ENCODE assay signal across 26 cellular contexts in the genomic region with DNA sequence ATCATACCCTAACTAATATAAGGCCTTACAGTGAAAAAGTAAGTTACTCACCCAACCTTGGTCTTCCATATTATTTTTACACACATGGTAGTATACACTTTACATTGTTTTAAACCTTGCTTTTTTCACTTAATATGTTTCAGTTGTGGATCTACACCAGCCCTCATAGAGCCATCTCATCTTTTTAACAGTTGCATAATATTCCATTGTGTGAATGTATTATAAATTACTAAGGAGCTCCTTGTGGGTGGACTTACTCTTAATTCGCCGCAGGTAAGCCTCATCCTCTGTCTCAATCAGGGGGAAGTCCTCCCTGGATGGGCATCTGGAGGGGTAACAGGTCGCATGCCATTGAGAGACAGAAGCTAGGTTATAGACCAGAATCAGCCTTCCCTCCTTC. TPM values are rescaled to one million over a fixed set of nuclear protein-coding genes. Genes with fewer than 3 reads are reported as not detected.
A peak's percentile ranks its signal among the peaks of the same experiment; 100 is the strongest.
DNase-seq lines count a peak whose midpoint lies in the region; ATAC-seq, FAIRE-seq and TF ChIP-seq lines count a peak whose summit lies in the region.
"Had no signal": no experiment of that assay in that cellular context is flagged by ENCODE, and none has a peak within 500 bp of the region (broad histone marks: within the 10 kb centered on the region; RNA-seq: fewer than 3 reads in every experiment).

No MANE protein-coding gene starts in this region.

- peak overlapping the region; percentile 64 for H3K27ac Mint-ChIP-seq in activated T-cell treated with anti-CD3 and anti-CD28 coated beads, Interleukin-2, amount 50 U/mL, for 72 hours
- H3K27ac Mint-ChIP-seq in CD14-positive monocyte (peak overlapping the region; percentile 76 to 88 (median 81)), osteocyte (ENCODE audit: unreplicated experiment) (peak overlapping the region; percentile 23)
- H3K27ac Mint-ChIP-seq: CD8-positive, alpha-beta T cell; GM23338 had no signal

- no TSS peak for BruUV-seq in K562 (replicated peaks; lab: Mats Ljungman, UMichigan)

- 95% methylated on average over 3 of the region's 3 CpGs for WGBS in K562 (ENCODE audit: insufficient coverage, low coverage, missing lambda C conversion rate)

- H3K36me3 ChIP-seq in K562 (ENCODE audit: control insufficient read depth, insufficient read depth, low read length) = peaks cover 92% of the 10 kb centered on the region

- no peak overlapping the region for H3K4me3 ChIP-seq in K562
- H3K4me3 ChIP-seq: GM23338, PC-9 had no signal

- TF ChIP-seq POLR2A in K562 (conservative IDR thresholded peaks at IDR 0.05) = no peak

- 0 out of 2 replicates have a peak, but pooled peaks cover under 1% of the 10 kb centered on the region for H4K20me1 ChIP-seq in K562 (replicated peaks; ENCODE audit: control insufficient read depth, insufficient read depth, low read length)

- POLR2A ChIA-PET in K562 (lab: Yijun Ruan, JAX) = interaction anchor here (0.6 to 1.9 kb wide), 8 partner anchors 9 to 95 kb away, joined by 3 to 10 read pairs (median 5); no protein-coding TSS in a partner anchor

- H3K9ac ChIP-seq in K562 (ENCODE audit: insufficient read depth in 1 of 2, low read depth in 2 of 2, low read length in 2 of 2) = no peak overlapping the region

- H3K27me3 Mint-ChIP-seq in activated T-cell treated with anti-CD3 and anti-CD28 coated beads, Interleukin-2, amount 50 U/mL, for 72 hours (ENCODE audit: low read depth) = no peaks in the 10 kb centered on the region
- H3K27me3 Mint-ChIP-seq in CD14-positive monocyte (ENCODE audit: low read depth in 3 of 3) (peaks cover 0 to 1% (median 0%) of the 10 kb centered on the region in 3 donors), osteocyte (ENCODE audit: unreplicated experiment) (no peaks in the 10 kb centered on the region)

- peaks cover 10 to 31% of the 10 kb centered on the region in 2 donors for H3K36me3 Mint-ChIP-seq in activated T-cell treated with anti-CD3 and anti-CD28 coated beads, Interleukin-2, amount 50 U/mL, for 72 hours (ENCODE audit: insufficient read depth in 2 of 2)
- peaks cover 82 to 96% of the 10 kb centered on the region in 2 donors for H3K36me3 Mint-ChIP-seq in CD14-positive monocyte
- peaks cover 55% of the 10 kb centered on the region for H3K36me3 Mint-ChIP-seq in osteocyte (ENCODE audit: unreplicated experiment)

- TF ChIP-seq RAD21 in K562 (CRISPR knock-in tag; conservative IDR thresholded peaks at IDR 0.05 in 1 of 2, IDR thresholded peaks at IDR 0.05 in 1 of 2) = no peak

- FAIRE-seq in K562 (lab: Jason Lieb, UNC) = no peak
- no peak for FAIRE-seq in frontal cortex (lab: Jason Lieb, UNC)
- FAIRE-seq: GM12891, GM19239 had no signal

- CTCF ChIA-PET in K562 (lab: Yijun Ruan, JAX; ENCODE audit: low intra/inter-chr PET ratio) = interaction anchor here (0.6 kb wide), 1 partner anchor 106 kb away, joined by 6 read pairs; a partner anchor contains a TSS

- H3K9me3 ChIP-seq in K562 (replicated peaks; ENCODE audit: control insufficient read depth, insufficient read depth, low read depth, low read length) = no peaks in the 10 kb centered on the region
- H3K9me3 ChIP-seq: BE2C had no signal

- H3K9me1 ChIP-seq in K562 (ENCODE audit: control insufficient read depth, insufficient read depth, low read length) = peaks cover 4% of the 10 kb centered on the region

- H3K27me3 ChIP-seq in K562 (ENCODE audit: control insufficient read depth in 2 of 2, insufficient read depth in 2 of 2, low read length in 2 of 2) = no peaks in the 10 kb centered on the region
- H3K27me3 ChIP-seq: BE2C had no signal

- intact Hi-C loops in CD14-positive monocyte (cut with micrococcal nuclease) (no loop called here), K562 (cut with micrococcal nuclease) (no loop called here)

- in situ Hi-C loops in K562 (cut with MboI) = no loop called here

- no peaks in the 10 kb centered on the region for H3K9me3 Mint-ChIP-seq in activated T-cell treated with anti-CD3 and anti-CD28 coated beads, Interleukin-2, amount 50 U/mL, for 72 hours
- H3K9me3 Mint-ChIP-seq in CD14-positive monocyte = peaks cover 0 to 7% (median 0%) of the 10 kb centered on the region in 7 donors
- no peaks in the 10 kb centered on the region for H3K9me3 Mint-ChIP-seq in osteocyte (ENCODE audit: unreplicated experiment)
- H3K9me3 Mint-ChIP-seq: CD8-positive, alpha-beta T cell; GM23338 had no signal

- H3K27ac ChIP-seq in K562 (ENCODE audit: extremely low read depth, low read depth, low read length) = no peak overlapping the region
- H3K27ac ChIP-seq: PC-9, RWPE1 had no signal

- no peak for ATAC-seq in activated T-cell treated with anti-CD3 and anti-CD28 coated beads, Interleukin-2, amount 50 U/mL, for 72 hours (replicated peaks in 1 of 2)
- ATAC-seq in K562 (no peak), HG03045 (IDR thresholded peaks at IDR 0.05; ENCODE audit: unreplicated experiment) (no peak)
- ATAC-seq: CD8-positive, alpha-beta T cell; GM23338 had no signal

- H3K79me2 ChIP-seq in K562 (ENCODE audit: control insufficient read depth, insufficient read depth, low read length) = no peaks in the 10 kb centered on the region

- no peak for TF ChIP-seq EP300 in K562 (IDR thresholded peaks at IDR 0.05; ENCODE audit: low read length)

- H3K4me3 Mint-ChIP-seq in activated T-cell treated with anti-CD3 and anti-CD28 coated beads, Interleukin-2, amount 50 U/mL, for 72 hours = no peak overlapping the region
- H3K4me3 Mint-ChIP-seq in CD14-positive monocyte (no peak overlapping the region), osteocyte (ENCODE audit: unreplicated experiment) (no peak overlapping the region)
- H3K4me3 Mint-ChIP-seq: CD8-positive, alpha-beta T cell; GM23338 had no signal

- TF ChIP-seq CTCF in CD14-positive monocyte (IDR thresholded peaks at IDR 0.05) = no peak
- TF ChIP-seq CTCF in K562 (IDR thresholded peaks at IDR 0.05 in 2 of 3, conservative IDR thresholded peaks at IDR 0.05 in 1 of 3; ENCODE audit: insufficient read depth in 2 of 3, low read depth in 1 of 3, low read length in 3 of 3) = no peak
- TF ChIP-seq CTCF in osteocyte (IDR thresholded peaks at IDR 0.05) = no peak

- DNase-seq in activated T-cell treated with anti-CD3 and anti-CD28 coated beads, Interleukin-2, amount 50 U/mL, for 72 hours = no peak
- DNase-seq in activated T-cell treated with anti-CD3 and anti-CD28 coated beads for 4 hours (no peak), CD14-positive monocyte (ENCODE audit: low spot score) (no peak), K562 (ENCODE audit: extremely low read depth in 1 of 4, low spot score in 3 of 4) (no peak), osteocyte (ENCODE audit: extremely low spot score, unreplicated experiment) (no peak), frontal cortex (ENCODE audit: low spot score in 2 of 2) (no peak), iPS-NIHi11 (ENCODE audit: low spot score) (no peak)
- DNase-seq: BE2C; Calu3; CD8-positive, alpha-beta T cell; DMS53; HCEC 1CT; KBM-7; NCI-H1417; NCI-H187; NCI-H2107; NCI-H226; NCI-H524 treated with DMSO at 0.1 percent for 48 hours; PC-9; SIG-M5 had no signal

- H3K4me1 Mint-ChIP-seq in activated T-cell treated with anti-CD3 and anti-CD28 coated beads, Interleukin-2, amount 50 U/mL, for 72 hours (ENCODE audit: low read depth) = no peaks in the 10 kb centered on the region
- peaks cover 13% of the 10 kb centered on the region for H3K4me1 Mint-ChIP-seq in CD14-positive monocyte
- H3K4me1 Mint-ChIP-seq in osteocyte (ENCODE audit: unreplicated experiment) = no peaks in the 10 kb centered on the region
- H3K4me1 Mint-ChIP-seq: GM23338 had no signal

- no peaks in the 10 kb centered on the region; a peak in 1 of 5 replicates for H3K4me1 ChIP-seq in K562 (replicated peaks in 1 of 2; ENCODE audit: control insufficient read depth in 2 of 2, insufficient read depth in 2 of 2, low read length in 2 of 2)
- H3K4me1 ChIP-seq: BE2C had no signal

- no peak overlapping the region for H2AFZ ChIP-seq in K562 (ENCODE audit: low read depth, low read length)
- H2AFZ ChIP-seq: GM23338, PC-9 had no signal

- no peak overlapping the region for H3K4me2 ChIP-seq in K562 (ENCODE audit: insufficient read depth, low read length)
- H3K4me2 ChIP-seq: GM23338, PC-9 had no signal

RNA-seq across cellular contexts. Expression of a gene that starts 13.2 kb away (rescaled TPM):
- total RNA-seq in activated T-cell treated with anti-CD3 and anti-CD28 coated beads, Interleukin-2, amount 50 U/mL, for 72 hours = not detected
- not detected for polyA plus RNA-seq in CD14-positive monocyte
- total RNA-seq in K562 (2011; cell fraction: chromatin; rRNA removed; ENCODE audit: low replicate concordance) = 0.42 TPM in 1 of 2 replicates, not detected in the other
- not detected in 2 replicates for total RNA-seq in K562 (2011; cell fraction: nucleolus; rRNA removed)
- 0.29 TPM in 1 of 2 replicates, not detected in the other for total RNA-seq in K562 (2011; cell fraction: nucleoplasm; rRNA removed)
- total RNA-seq in K562 (2014; rRNA removed) = 0.64 TPM in 1 of 2 replicates, not detected in the other
- total RNA-seq in K562 (2014; rRNA removed; fragmentation: Illumina TruSeq; extraction: Trizol) = not detected in 2 replicates
- total RNA-seq in K562 (2015; rRNA removed; fragmentation: Illumina TruSeq; extraction: Trizol) = not detected in 2 replicates
- not detected in 2 replicates for total RNA-seq in K562 (2021)
- not detected in 2 replicates for polyA plus RNA-seq in K562 (2011; rRNA removed)
- not detected in 2 replicates for polyA plus RNA-seq in K562 (2011; cell fraction: cytosol; rRNA removed)
- polyA plus RNA-seq in K562 (2011; cell fraction: nucleus; rRNA removed) = not detected in 2 replicates
- polyA plus RNA-seq in K562 (2012) = not detected in 2 replicates
- not detected in 2 replicates for polyA plus RNA-seq in K562 (2014; fragmentation: Illumina TruSeq; extraction: Trizol)
- polyA plus RNA-seq in K562 (2014; fragmentation: Nextera tagmentation; extraction: Ambion mirVana) = not detected
- polyA plus RNA-seq in K562 (2014; rRNA removed) = not detected in 2 replicates
- not detected in 2 replicates for polyA minus RNA-seq in K562 (2011; rRNA and poly(A)+ RNA removed)
- not detected in 2 replicates for polyA minus RNA-seq in K562 (2011; cell fraction: cytosol; rRNA and poly(A)+ RNA removed)
- polyA minus RNA-seq in K562 (2011; cell fraction: nucleus; rRNA and poly(A)+ RNA removed) = not detected in 2 replicates
- not detected in 2 replicates for total RNA-seq in osteocyte
- not detected for total RNA-seq in frontal cortex
- total RNA-seq: A172; Calu3; CD8-positive, alpha-beta T cell; GM23338; PC-9 had no signal
- polyA plus RNA-seq: GM23338 had no signal

RNA-seq across cellular contexts. Expression of a gene that starts 20.4 kb away (rescaled TPM):
- total RNA-seq in activated T-cell treated with anti-CD3 and anti-CD28 coated beads, Interleukin-2, amount 50 U/mL, for 72 hours = 10 to 100 TPM; 93.3 to 98.7 TPM
- polyA plus RNA-seq in CD14-positive monocyte = 1 to 10 TPM; 3.4 to 3.5 TPM
- total RNA-seq in K562 (2011; cell fraction: chromatin; rRNA removed; ENCODE audit: low replicate concordance) = 514 and 559 TPM in 2 replicates
- 287 and 289 TPM in 2 replicates for total RNA-seq in K562 (2011; cell fraction: nucleolus; rRNA removed)
- total RNA-seq in K562 (2011; cell fraction: nucleoplasm; rRNA removed) = 287 and 343 TPM in 2 replicates
- total RNA-seq in K562 (2014; rRNA removed) = 65.6 and 72.9 TPM in 2 replicates
- 65.2 and 75.1 TPM in 2 replicates for total RNA-seq in K562 (2014; rRNA removed; fragmentation: Illumina TruSeq; extraction: Trizol)
- total RNA-seq in K562 (2015; rRNA removed; fragmentation: Illumina TruSeq; extraction: Trizol) = 75.3 and 77.3 TPM in 2 replicates
- total RNA-seq in K562 (2021) = 62.9 and 64.9 TPM in 2 replicates
- polyA plus RNA-seq in K562 (2011; rRNA removed) = 185 and 202 TPM in 2 replicates
- 110 and 164 TPM in 2 replicates for polyA plus RNA-seq in K562 (2011; cell fraction: cytosol; rRNA removed)
- polyA plus RNA-seq in K562 (2011; cell fraction: nucleus; rRNA removed) = 419 and 448 TPM in 2 replicates
- 38.0 and 62.2 TPM in 2 replicates for polyA plus RNA-seq in K562 (2012)
- polyA plus RNA-seq in K562 (2014; fragmentation: Illumina TruSeq; extraction: Trizol) = 61.5 and 78.8 TPM in 2 replicates
- polyA plus RNA-seq in K562 (2014; fragmentation: Nextera tagmentation; extraction: Ambion mirVana) = 10 to 100 TPM; 12.1 to 14.4 TPM
- polyA plus RNA-seq in K562 (2014; rRNA removed) = 127 and 132 TPM in 2 replicates
- polyA minus RNA-seq in K562 (2011; rRNA and poly(A)+ RNA removed) = 193 and 248 TPM in 2 replicates
- polyA minus RNA-seq in K562 (2011; cell fraction: cytosol; rRNA and poly(A)+ RNA removed) = 69.5 and 86.4 TPM in 2 replicates
- polyA minus RNA-seq in K562 (2011; cell fraction: nucleus; rRNA and poly(A)+ RNA removed) = 101 and 173 TPM in 2 replicates
- 48.8 and 53.7 TPM in 2 replicates for total RNA-seq in osteocyte
- 30.6 TPM for total RNA-seq in frontal cortex

RNA-seq across cellular contexts. Expression of a gene that starts 23.7 kb away (rescaled TPM):
- 100 to 1,000 TPM; 152 to 163 TPM for total RNA-seq in activated T-cell treated with anti-CD3 and anti-CD28 coated beads, Interleukin-2, amount 50 U/mL, for 72 hours
- polyA plus RNA-seq in CD14-positive monocyte = 10 to 100 TPM; 15.4 to 18.6 TPM
- total RNA-seq in K562 (2011; cell fraction: chromatin; rRNA removed; ENCODE audit: low replicate concordance) = 175 and 365 TPM in 2 replicates
- total RNA-seq in K562 (2011; cell fraction: nucleolus; rRNA removed) = 135 and 163 TPM in 2 replicates
- 142 and 179 TPM in 2 replicates for total RNA-seq in K562 (2011; cell fraction: nucleoplasm; rRNA removed)
- total RNA-seq in K562 (2014; rRNA removed) = 113 and 119 TPM in 2 replicates
- total RNA-seq in K562 (2014; rRNA removed; fragmentation: Illumina TruSeq; extraction: Trizol) = 59.1 and 66.7 TPM in 2 replicates
- 62.2 and 63.9 TPM in 2 replicates for total RNA-seq in K562 (2015; rRNA removed; fragmentation: Illumina TruSeq; extraction: Trizol)
- 147 and 162 TPM in 2 replicates for total RNA-seq in K562 (2021)
- 52.8 and 100 TPM in 2 replicates for polyA plus RNA-seq in K562 (2011; rRNA removed)
- polyA plus RNA-seq in K562 (2011; cell fraction: cytosol; rRNA removed) = 40.6 and 45.1 TPM in 2 replicates
- 202 and 207 TPM in 2 replicates for polyA plus RNA-seq in K562 (2011; cell fraction: nucleus; rRNA removed)
- 106 and 239 TPM in 2 replicates for polyA plus RNA-seq in K562 (2012)
- 121 and 136 TPM in 2 replicates for polyA plus RNA-seq in K562 (2014; fragmentation: Illumina TruSeq; extraction: Trizol)
- 1 to 10 TPM; 7.1 to 8.9 TPM for polyA plus RNA-seq in K562 (2014; fragmentation: Nextera tagmentation; extraction: Ambion mirVana)
- 79.1 and 95.7 TPM in 2 replicates for polyA plus RNA-seq in K562 (2014; rRNA removed)
- polyA minus RNA-seq in K562 (2011; rRNA and poly(A)+ RNA removed) = 70.3 and 101 TPM in 2 replicates
- polyA minus RNA-seq in K562 (2011; cell fraction: cytosol; rRNA and poly(A)+ RNA removed) = 51.2 and 55.2 TPM in 2 replicates
- polyA minus RNA-seq in K562 (2011; cell fraction: nucleus; rRNA and poly(A)+ RNA removed) = 72.3 and 98.7 TPM in 2 replicates
- 199 and 201 TPM in 2 replicates for total RNA-seq in osteocyte
- 99.5 TPM for total RNA-seq in frontal cortex

RNA-seq across cellular contexts. Expression of a gene that starts 43.5 kb away (rescaled TPM):
- 10 to 100 TPM; 31.7 to 33.8 TPM for total RNA-seq in activated T-cell treated with anti-CD3 and anti-CD28 coated beads, Interleukin-2, amount 50 U/mL, for 72 hours
- polyA plus RNA-seq in CD14-positive monocyte (10 to 100 TPM; 57.2 to 69.6 TPM), K562 (2011; rRNA removed) (41.7 and 57.6 TPM in 2 replicates), K562 (2014; fragmentation: Illumina TruSeq; extraction: Trizol) (20.8 and 21.2 TPM in 2 replicates), K562 (2014; fragmentation: Nextera tagmentation; extraction: Ambion mirVana) (10 to 100 TPM; 53.7 to 57.1 TPM), K562 (2014; rRNA removed) (19.3 and 20.4 TPM in 2 replicates)
- total RNA-seq in K562 (2011; cell fraction: chromatin; rRNA removed; ENCODE audit: low replicate concordance) = 32.5 and 66.4 TPM in 2 replicates
- total RNA-seq in K562 (2011; cell fraction: nucleolus; rRNA removed) = 13.3 and 18.2 TPM in 2 replicates
- total RNA-seq in K562 (2011; cell fraction: nucleoplasm; rRNA removed) = 42.4 and 55.2 TPM in 2 replicates
- total RNA-seq in K562 (2014; rRNA removed) (13.5 and 15.8 TPM in 2 replicates), K562 (2014; rRNA removed; fragmentation: Illumina TruSeq; extraction: Trizol) (24.9 and 28.8 TPM in 2 replicates), K562 (2015; rRNA removed; fragmentation: Illumina TruSeq; extraction: Trizol) (18.7 and 20.0 TPM in 2 replicates), K562 (2021) (22.9 and 23.1 TPM in 2 replicates), osteocyte (43.1 and 45.6 TPM in 2 replicates), frontal cortex (33.8 TPM)
- polyA plus RNA-seq in K562 (2011; cell fraction: cytosol; rRNA removed) = 28.1 and 47.4 TPM in 2 replicates
- 18.1 and 27.5 TPM in 2 replicates for polyA plus RNA-seq in K562 (2011; cell fraction: nucleus; rRNA removed)
- 18.3 and 23.8 TPM in 2 replicates for polyA plus RNA-seq in K562 (2012)
- polyA minus RNA-seq in K562 (2011; rRNA and poly(A)+ RNA removed) = 56.7 and 64.0 TPM in 2 replicates
- polyA minus RNA-seq in K562 (2011; cell fraction: cytosol; rRNA and poly(A)+ RNA removed) = 13.1 and 20.2 TPM in 2 replicates
- 6.7 and 13.2 TPM in 2 replicates for polyA minus RNA-seq in K562 (2011; cell fraction: nucleus; rRNA and poly(A)+ RNA removed)

Comparison
In these comparisons a context has a peak if more than half of its experiments do, and no peak if none do; other contexts are left out.
1. H3K27ac Mint-ChIP-seq: peak in every context shown above with its lines; median percentile 81 in CD14-positive monocyte; 64 in activated T-cell treated with anti-CD3 and anti-CD28 coated beads, Interleukin-2, amount 50 U/mL, for 72 hours; 23 in osteocyte.